ENCODE assay signal across 1 cellular context in the genomic region with DNA sequence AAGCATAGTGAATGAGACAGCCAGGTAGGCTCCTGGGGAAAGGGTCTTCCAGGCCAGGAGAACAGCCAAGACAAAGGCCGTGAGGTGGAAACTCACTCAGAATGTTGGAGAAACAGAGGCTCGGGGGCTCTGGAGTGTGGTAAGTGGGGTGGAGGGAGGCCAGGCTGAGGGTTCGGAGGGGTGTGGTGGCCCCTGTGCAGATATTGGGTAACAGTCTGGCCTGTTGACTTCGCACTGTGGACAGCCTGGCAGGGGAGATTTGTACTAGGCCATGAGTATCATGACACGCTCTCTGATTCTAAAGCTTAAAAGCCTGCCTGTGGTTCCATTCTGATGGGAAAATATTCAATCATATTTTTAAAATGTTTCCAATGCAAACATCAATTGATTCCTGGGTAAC.
TF ChIP-seq lines count a peak whose summit lies in the region.

No MANE protein-coding gene starts in this region.

TF ChIP-seq in HepG2, 621 proteins besides CTCF, POLR2A, EP300 and RAD21 (continued from another document):
- TF ChIP-seq ZNF234 (CRISPR knock-in tag; conservative IDR thresholded peaks at IDR 0.05) (no peak), NBN (conservative IDR thresholded peaks at IDR 0.05) (no peak), MEIS1 (CRISPR knock-in tag; IDR thresholded peaks at IDR 0.05; ENCODE audit: borderline replicate concordance) (no peak), ATF7-NPFF (CRISPR knock-in tag; IDR thresholded peaks at IDR 0.05; ENCODE audit: low read depth) (no peak), ARID4A (CRISPR knock-in tag; IDR thresholded peaks at IDR 0.05; ENCODE audit: borderline replicate concordance) (no peak), GTF2F1 (IDR thresholded peaks at IDR 0.05; ENCODE audit: low read length) (no peak), ZNF766 (CRISPR knock-in tag; IDR thresholded peaks at IDR 0.05; ENCODE audit: borderline replicate concordance) (no peak), CCAR2 (optimal IDR thresholded peaks at IDR 0.05; ENCODE audit: low read depth, low read length) (no peak), FOXO4 (CRISPR knock-in tag; conservative IDR thresholded peaks at IDR 0.05) (no peak), HOMEZ (CRISPR knock-in tag; IDR thresholded peaks at IDR 0.05; ENCODE audit: low read depth) (no peak), AKAP8 (CRISPR knock-in tag; IDR thresholded peaks at IDR 0.05) (no peak), ZNF20 (CRISPR knock-in tag; IDR thresholded peaks at IDR 0.05) (no peak), ARID3A (IDR thresholded peaks at IDR 0.05; ENCODE audit: low read depth, low read length) (no peak), TEAD2 (CRISPR knock-in tag; IDR thresholded peaks at IDR 0.05) (no peak)
- TF ChIP-seq, protein P1, sequence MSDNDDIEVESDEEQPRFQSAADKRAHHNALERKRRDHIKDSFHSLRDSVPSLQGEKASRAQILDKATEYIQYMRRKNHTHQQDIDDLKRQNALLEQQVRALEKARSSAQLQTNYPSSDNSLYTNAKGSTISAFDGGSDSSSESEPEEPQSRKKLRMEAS (IDR thresholded peaks at IDR 0.05): no peak
- TF ChIP-seq, protein P2, sequence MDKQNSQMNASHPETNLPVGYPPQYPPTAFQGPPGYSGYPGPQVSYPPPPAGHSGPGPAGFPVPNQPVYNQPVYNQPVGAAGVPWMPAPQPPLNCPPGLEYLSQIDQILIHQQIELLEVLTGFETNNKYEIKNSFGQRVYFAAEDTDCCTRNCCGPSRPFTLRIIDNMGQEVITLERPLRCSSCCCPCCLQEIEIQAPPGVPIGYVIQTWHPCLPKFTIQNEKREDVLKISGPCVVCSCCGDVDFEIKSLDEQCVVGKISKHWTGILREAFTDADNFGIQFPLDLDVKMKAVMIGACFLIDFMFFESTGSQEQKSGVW (CRISPR knock-in tag; IDR thresholded peaks at IDR 0.05; ENCODE audit: borderline replicate concordance): no peak
- TF ChIP-seq, protein P3, sequence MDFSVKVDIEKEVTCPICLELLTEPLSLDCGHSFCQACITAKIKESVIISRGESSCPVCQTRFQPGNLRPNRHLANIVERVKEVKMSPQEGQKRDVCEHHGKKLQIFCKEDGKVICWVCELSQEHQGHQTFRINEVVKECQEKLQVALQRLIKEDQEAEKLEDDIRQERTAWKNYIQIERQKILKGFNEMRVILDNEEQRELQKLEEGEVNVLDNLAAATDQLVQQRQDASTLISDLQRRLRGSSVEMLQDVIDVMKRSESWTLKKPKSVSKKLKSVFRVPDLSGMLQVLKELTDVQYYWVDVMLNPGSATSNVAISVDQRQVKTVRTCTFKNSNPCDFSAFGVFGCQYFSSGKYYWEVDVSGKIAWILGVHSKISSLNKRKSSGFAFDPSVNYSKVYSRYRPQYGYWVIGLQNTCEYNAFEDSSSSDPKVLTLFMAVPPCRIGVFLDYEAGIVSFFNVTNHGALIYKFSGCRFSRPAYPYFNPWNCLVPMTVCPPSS (IDR thresholded peaks at IDR 0.05): no peak
